ENCODE assay signal across 26 cellular contexts in the genomic region with DNA sequence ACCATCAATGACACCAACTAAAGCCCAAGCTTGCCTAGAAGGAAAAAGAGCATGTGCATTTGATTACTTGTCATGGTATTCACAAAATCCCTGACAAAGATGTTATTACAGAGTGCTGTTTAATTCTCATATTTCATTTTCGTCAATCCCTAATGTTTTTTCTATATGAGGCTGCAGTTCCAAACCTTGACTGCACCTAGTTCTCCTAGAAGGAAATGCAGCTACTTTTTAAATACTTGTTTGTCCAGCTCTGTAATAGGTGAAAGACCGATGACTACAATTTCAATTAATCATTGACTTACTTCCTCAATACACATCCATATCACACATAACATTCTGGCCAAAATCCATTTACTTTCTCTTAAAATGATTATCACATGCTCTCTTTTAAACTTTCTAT. TPM values are rescaled to one million over a fixed set of nuclear protein-coding genes. Genes with fewer than 3 reads are reported as not detected.
DNase-seq lines count a peak whose midpoint lies in the region; ATAC-seq, FAIRE-seq and TF ChIP-seq lines count a peak whose summit lies in the region.
"Had no signal": no experiment of that assay in that cellular context is flagged by ENCODE, and none has a peak within 500 bp of the region (broad histone marks: within the 10 kb centered on the region; RNA-seq: fewer than 3 reads in every experiment).

No MANE protein-coding gene starts in this region.

- peaks cover 45% of the 10 kb centered on the region for H3K36me3 Mint-ChIP-seq in nephron (ENCODE audit: low read depth)

- FAIRE-seq in HepG2 (lab: Jason Lieb, UNC): no peak

- no peak for TF ChIP-seq POLR2A in HepG2 (IDR thresholded peaks at IDR 0.05; ENCODE audit: insufficient read depth in 1 of 2, low read depth in 2 of 2, low read length in 2 of 2)

- ATAC-seq in HepG2 (no peak), GM18870 (IDR thresholded peaks at IDR 0.05; ENCODE audit: unreplicated experiment) (no peak)
- ATAC-seq: SK-N-SH treated with all-trans-retinoic acid at 6 μM for 48 hours; stimulated activated naive CD8-positive, alpha-beta T cell treated with anti-CD3 and anti-CD28 coated beads, Interleukin-15, amount 100 ng/mL, for 72 hours had no signal

- in situ Hi-C loops in HepG2 (cut with HindIII; ENCODE audit: extremely low pct_ligation_motif_present, low pct_unique_long_range_greater_than_20kb): no loop called here

- TF ChIP-seq EP300 in HepG2 (IDR thresholded peaks at IDR 0.05; ENCODE audit: low read depth in 2 of 2, low read length in 2 of 2): no peak
- TF ChIP-seq EP300 in HepG2 (CRISPR knock-in tag; IDR thresholded peaks at IDR 0.05; ENCODE audit: borderline replicate concordance): no peak

- H3K9me3 ChIP-seq in liver (ENCODE audit: control insufficient read depth in 4 of 4, low read length in 3 of 4): no peaks in the 10 kb centered on the region
- no peaks in the 10 kb centered on the region for H3K9me3 ChIP-seq in HepG2 (ENCODE audit: low read length)
- H3K9me3 ChIP-seq: BLaER1 treated with 17β-estradiol and CSF1 and Interleukin-3, amounts not matched to agents 10 nM and 100 nM; right atrium auricular region had no signal

- no peak overlapping the region for H3K9ac ChIP-seq in liver (ENCODE audit: low read depth in 1 of 2, low read length in 2 of 2)
- no peak overlapping the region for H3K9ac ChIP-seq in HepG2 (ENCODE audit: insufficient read depth, low read depth, low read length)
- H3K9ac ChIP-seq: BLaER1 treated with 17β-estradiol and CSF1 and Interleukin-3, amounts not matched to agents 10 nM and 100 nM had no signal

- H3K9me3 Mint-ChIP-seq in nephron: no peaks in the 10 kb centered on the region
- H3K9me3 Mint-ChIP-seq: activated naive CD4-positive, alpha-beta T cell treated with anti-CD3 and anti-CD28 coated beads for 36 hours; activated T-cell treated with anti-CD3 and anti-CD28 coated beads, Interleukin-2, amount 50 U/mL, for 24 hours; IgD-negative memory B cell; immature natural killer cell; stimulated activated naive CD8-positive, alpha-beta T cell treated with anti-CD3 and anti-CD28 coated beads, Interleukin-15, amount 100 ng/mL, for 72 hours had no signal

- peaks cover 0 to 30% (median 21%) of the 10 kb centered on the region in 4 donors for H3K36me3 ChIP-seq in liver (ENCODE audit: control insufficient read depth in 4 of 4, insufficient read depth in 3 of 4, low read depth in 1 of 4, low read length in 3 of 4)
- peaks cover 18 to 42% of the 10 kb centered on the region in 2 experiments for H3K36me3 ChIP-seq in HepG2 (replicated peaks in 1 of 2; ENCODE audit: control insufficient read depth in 1 of 2, insufficient read depth in 2 of 2, low read length in 2 of 2)

- peaks cover 36% of the 10 kb centered on the region for H3K4me1 Mint-ChIP-seq in nephron

- WGBS in liver: 29% methylated on average over 2 of the region's 2 CpGs
- 97% methylated on average over 2 of the region's 2 CpGs for WGBS in HepG2 (ENCODE audit: low lambda C conversion rate)

- no peak overlapping the region for H3K4me2 ChIP-seq in HepG2 (ENCODE audit: low read depth, low read length)
- H3K4me2 ChIP-seq: BLaER1 treated with 17β-estradiol and CSF1 and Interleukin-3, amounts not matched to agents 10 nM and 100 nM had no signal

- peak in 1 of 2 donors; percentile 30 for TF ChIP-seq RAD21 in liver (IDR thresholded peaks at IDR 0.05)
- TF ChIP-seq RAD21 in HepG2 (CRISPR knock-in tag; IDR thresholded peaks at IDR 0.05): no peak

- H3K27ac ChIP-seq in liver (ENCODE audit: low read depth in 1 of 2, low read length in 2 of 2) (peak overlapping the region; percentile 38 to 57), HepG2 (ENCODE audit: extremely low read length, insufficient read depth, low read length) (no peak overlapping the region)
- H3K27ac ChIP-seq: BLaER1 treated with 17β-estradiol and CSF1 and Interleukin-3, amounts not matched to agents 10 nM and 100 nM; epithelial cell of prostate; right atrium auricular region had no signal

- POLR2A ChIA-PET in HepG2 (lab: Yijun Ruan, JAX): interaction anchor here (1.0 kb wide), 1 partner anchor 23 kb away, joined by 4 read pairs; no protein-coding TSS in a partner anchor

- CTCF ChIA-PET in HepG2 (lab: Yijun Ruan, JAX; ENCODE audit: low intra/inter-chr PET ratio, low total read pairs): no interaction called here

- H3K4me1 ChIP-seq in liver (ENCODE audit: control insufficient read depth in 4 of 4, insufficient read depth in 4 of 4, low read length in 3 of 4) (peaks cover 9 to 31% (median 13%) of the 10 kb centered on the region in 4 donors), HepG2 (ENCODE audit: insufficient read depth, low read length) (peaks cover 54% of the 10 kb centered on the region)
- H3K4me1 ChIP-seq: BLaER1 treated with 17β-estradiol and CSF1 and Interleukin-3, amounts not matched to agents 10 nM and 100 nM; right atrium auricular region had no signal

- H2AFZ ChIP-seq in HepG2 (ENCODE audit: low read length): no peak overlapping the region

- no peaks in the 10 kb centered on the region for H3K27me3 Mint-ChIP-seq in nephron (ENCODE audit: low read depth)
- H3K27me3 Mint-ChIP-seq: activated T-cell treated with anti-CD3 and anti-CD28 coated beads, Interleukin-2, amount 50 U/mL, for 24 hours; IgD-negative memory B cell; stimulated activated naive CD8-positive, alpha-beta T cell treated with anti-CD3 and anti-CD28 coated beads, Interleukin-15, amount 100 ng/mL, for 72 hours had no signal

- intact Hi-C loops in HepG2 (cut with micrococcal nuclease; ENCODE audit: unreplicated experiment): no loop called here

- TF ChIP-seq CTCF in liver (IDR thresholded peaks at IDR 0.05; ENCODE audit: low read depth, low read length, missing input control) (peak; percentile 7), HepG2 (CRISPR knock-in tag; IDR thresholded peaks at IDR 0.05) (no peak), nephron (IDR thresholded peaks at IDR 0.05; ENCODE audit: unreplicated experiment in 3 of 3) (no peak)

- peaks cover 22% of the 10 kb centered on the region for H3K79me2 ChIP-seq in HepG2 (ENCODE audit: insufficient read depth, low read length)

- H3K27ac Mint-ChIP-seq in nephron: peak overlapping the region; percentile 27 to 73 (median 53)
- H3K27ac Mint-ChIP-seq: activated naive CD4-positive, alpha-beta T cell treated with anti-CD3 and anti-CD28 coated beads for 36 hours; activated T-cell treated with anti-CD3 and anti-CD28 coated beads, Interleukin-2, amount 50 U/mL, for 24 hours had no signal

- no peak overlapping the region for H3K4me3 Mint-ChIP-seq in nephron
- H3K4me3 Mint-ChIP-seq: activated naive CD4-positive, alpha-beta T cell treated with anti-CD3 and anti-CD28 coated beads for 36 hours; activated T-cell treated with anti-CD3 and anti-CD28 coated beads, Interleukin-2, amount 50 U/mL, for 24 hours; IgD-negative memory B cell; immature natural killer cell; stimulated activated naive CD8-positive, alpha-beta T cell treated with anti-CD3 and anti-CD28 coated beads, Interleukin-15, amount 100 ng/mL, for 72 hours had no signal

- no peak overlapping the region for H3K4me3 ChIP-seq in liver (ENCODE audit: low read depth in 1 of 3, low read length in 3 of 3)
- H3K4me3 ChIP-seq in HepG2 (replicated peaks in 1 of 3; ENCODE audit: insufficient read depth in 1 of 3, low read depth in 2 of 3, low read length in 3 of 3): no peak overlapping the region
- H3K4me3 ChIP-seq: BLaER1 treated with 17β-estradiol and CSF1 and Interleukin-3, amounts not matched to agents 10 nM and 100 nM; dorsolateral prefrontal cortex; lung; right atrium auricular region had no signal

- no TSS peak for BruUV-seq in HepG2 (replicated peaks; lab: Mats Ljungman, UMichigan)

- no peaks in the 10 kb centered on the region for H4K20me1 ChIP-seq in HepG2 (ENCODE audit: insufficient read depth, low read length)

- H3K27me3 ChIP-seq in liver (ENCODE audit: control insufficient read depth in 4 of 4, insufficient read depth in 4 of 4, low read length in 3 of 4): no peaks in the 10 kb centered on the region
- H3K27me3 ChIP-seq in HepG2 (ENCODE audit: control insufficient read depth in 1 of 2, insufficient read depth in 2 of 2, low read length in 2 of 2): no peaks in the 10 kb centered on the region
- H3K27me3 ChIP-seq: BLaER1 treated with 17β-estradiol and CSF1 and Interleukin-3, amounts not matched to agents 10 nM and 100 nM; dorsolateral prefrontal cortex; right atrium auricular region had no signal

- no peak for DNase-seq in HepG2 (ENCODE audit: low spot score)
- peak; percentile 38 for DNase-seq in fibroblast of gingiva (ENCODE audit: low read depth)
- DNase-seq in NCI-H69 (lab: John Stamatoyannopoulos, UW): no peak
- no peak for DNase-seq in NCI-H1417 (lab: John Stamatoyannopoulos, UW)
- no peak for DNase-seq in cortex of kidney (lab: John Stamatoyannopoulos, UW)
- DNase-seq: activated CD8-positive, alpha-beta memory T cell treated with anti-CD3 and anti-CD28 coated beads for 24 hours; activated naive CD4-positive, alpha-beta T cell treated with anti-CD3 and anti-CD28 coated beads for 36 hours; activated T-cell treated with anti-CD3 and anti-CD28 coated beads, Interleukin-2, amount 50 U/mL, for 24 hours; central memory CD4-positive, alpha-beta T cell; dorsolateral prefrontal cortex; foreskin fibroblast; immature natural killer cell; NCI-H1436 treated with DMSO at 0.1 percent for 48 hours; NCI-H2171; NCI-H526; stimulated activated naive CD8-positive, alpha-beta T cell treated with anti-CD3 and anti-CD28 coated beads, Interleukin-15, amount 100 ng/mL, for 72 hours; trophoblast cell had no signal

RNA-seq across cellular contexts. Expression of a gene that starts 28.1 kb away (rescaled TPM):
- 100 to 1,000 TPM in 1 of 2 donors, 10 to 100 TPM in 1; 57.2 to 123 TPM for total RNA-seq in liver
- polyA plus RNA-seq in liver: 10 to 100 TPM; 18.8 to 20.0 TPM
- 52.7 and 94.3 TPM in 2 replicates for total RNA-seq in HepG2 (2016; rRNA removed; fragmentation: Illumina TruSeq; extraction: Trizol)
- total RNA-seq in HepG2 (2016; cell fraction: cytosol; rRNA removed; fragmentation: Illumina TruSeq; extraction: Trizol; ENCODE audit: low read depth): 12.3 and 13.8 TPM in 2 replicates
- total RNA-seq in HepG2 (2016; cell fraction: insoluble cytoplasmic fraction; rRNA removed; fragmentation: Illumina TruSeq; extraction: Trizol): 49.2 and 95.9 TPM in 2 replicates
- 24.9 and 26.3 TPM in 2 replicates for total RNA-seq in HepG2 (2016; cell fraction: membrane; rRNA removed; fragmentation: Illumina TruSeq; extraction: Trizol)
- 146 and 159 TPM in 2 replicates for total RNA-seq in HepG2 (2016; cell fraction: nucleus; rRNA removed; fragmentation: Illumina TruSeq; extraction: Trizol)
- polyA plus RNA-seq in HepG2 (2011; rRNA removed): 107 and 128 TPM in 2 replicates
- 103 and 138 TPM in 2 replicates for polyA plus RNA-seq in HepG2 (2011; cell fraction: cytosol; rRNA removed)
- 160 and 195 TPM in 2 replicates for polyA plus RNA-seq in HepG2 (2011; cell fraction: nucleus; rRNA removed)
- polyA plus RNA-seq in HepG2 (2012): 93.3 and 95.0 TPM in 2 replicates
- polyA plus RNA-seq in HepG2 (2016; cell fraction: cytosol; fragmentation: Illumina TruSeq; extraction: Trizol; ENCODE audit: low read depth): 3.4 and 3.5 TPM in 2 replicates
- polyA plus RNA-seq in HepG2 (2016; cell fraction: insoluble cytoplasmic fraction; fragmentation: Illumina TruSeq; extraction: Trizol; ENCODE audit: low read depth): 42.2 and 43.3 TPM in 2 replicates
- 8.1 and 10.3 TPM in 2 replicates for polyA plus RNA-seq in HepG2 (2016; cell fraction: membrane; fragmentation: Illumina TruSeq; extraction: Trizol; ENCODE audit: low read depth)
- 117 and 121 TPM in 2 replicates for polyA plus RNA-seq in HepG2 (2016; cell fraction: nucleus; fragmentation: Illumina TruSeq; extraction: Trizol; ENCODE audit: insufficient read depth, low read depth)
- polyA minus RNA-seq in HepG2 (2011; rRNA and poly(A)+ RNA removed; ENCODE audit: low replicate concordance): 52.0 and 515 TPM in 2 replicates
- polyA minus RNA-seq in HepG2 (2011; cell fraction: cytosol; rRNA and poly(A)+ RNA removed): 154 and 169 TPM in 2 replicates
- polyA minus RNA-seq in HepG2 (2011; cell fraction: nucleus; rRNA and poly(A)+ RNA removed): 456 and 483 TPM in 2 replicates
